In genomic region chr20:25489221-25489863, GRCh38 we compare ENCODE assay signal across 25 cellular contexts.
"Had no signal": no experiment of that assay in that cellular context is flagged by ENCODE, and none has a peak within 500 bp of the region (broad histone marks: within the 10 kb centered on the region; RNA-seq: fewer than 3 reads in every experiment).

No MANE protein-coding gene starts in this region.

- H3K4me3 ChIP-seq: ascending aorta, gastroesophageal sphincter, heart left ventricle, left lung, neural progenitor cell, ovary, smooth muscle cell, suprapubic skin had no signal

- H3K27me3 ChIP-seq: ascending aorta, gastroesophageal sphincter, heart left ventricle, left lung, neural progenitor cell, ovary, suprapubic skin had no signal

- FAIRE-seq: keratinocyte had no signal

- DNase-seq: activated CD4-positive, alpha-beta T cell treated with anti-CD3 and anti-CD28 coated beads, Interleukin-2, amount 50 U/mL, for 1 hour; activated CD4-positive, CD25-positive, alpha-beta regulatory T cell treated with anti-CD3 and anti-CD28 coated beads, Interleukin-2, amount 50 U/mL, for 72 hours; activated CD8-positive, alpha-beta memory T cell treated with anti-CD3 and anti-CD28 coated beads, Interleukin-2, amount 50 U/mL, for 4 hours; activated effector memory CD4-positive, alpha-beta T cell treated with Interleukin-2 at 50 U/mL for 16 hours; activated naive CD4-positive, alpha-beta T cell treated with anti-CD3 and anti-CD28 coated beads, Interleukin-2, amount 10 ng/mL, durations not matched to agents 7 days and 5 days; activated T-cell treated with anti-CD3 and anti-CD28 coated beads, Interleukin-2, amount 50 U/mL, for 4 hours; cerebellar nuclear complex; cortex of kidney; effector CD4-positive, alpha-beta T cell; mammary epithelial cell; midbrain; stimulated activated CD4-positive, alpha-beta T cell treated with anti-CD3 and anti-CD28 coated beads, Interleukin-4, amount 100 ng/mL, for 1 hour; stimulated activated naive CD8-positive, alpha-beta T cell treated with anti-CD3 and anti-CD28 coated beads, Interleukin-15, amount 100 ng/mL, for 72 hours; trophoblast cell had no signal

- H3K9me3 ChIP-seq: ascending aorta, gastroesophageal sphincter, heart left ventricle, left lung, ovary, suprapubic skin had no signal

- H3K4me2 ChIP-seq: neural progenitor cell, smooth muscle cell had no signal

- H3K9ac ChIP-seq: neural progenitor cell had no signal

- H3K36me3 ChIP-seq: neural progenitor cell, ovary had no signal

- H3K27ac ChIP-seq: ascending aorta, gastroesophageal sphincter, heart left ventricle, left lung, neural progenitor cell, ovary, suprapubic skin had no signal

- H2AFZ ChIP-seq: neural progenitor cell had no signal

- H3K4me1 ChIP-seq: ascending aorta, gastroesophageal sphincter, left lung, neural progenitor cell had no signal

- ATAC-seq: activated T-cell treated with anti-CD3 and anti-CD28 coated beads, Interleukin-2, amount 50 U/mL, for 4 hours; esophagus mucosa; gastroesophageal sphincter; heart left ventricle; left lung; sciatic nerve; stimulated activated naive CD8-positive, alpha-beta T cell treated with anti-CD3 and anti-CD28 coated beads, Interleukin-15, amount 100 ng/mL, for 72 hours had no signal
